In the genomic region with DNA sequence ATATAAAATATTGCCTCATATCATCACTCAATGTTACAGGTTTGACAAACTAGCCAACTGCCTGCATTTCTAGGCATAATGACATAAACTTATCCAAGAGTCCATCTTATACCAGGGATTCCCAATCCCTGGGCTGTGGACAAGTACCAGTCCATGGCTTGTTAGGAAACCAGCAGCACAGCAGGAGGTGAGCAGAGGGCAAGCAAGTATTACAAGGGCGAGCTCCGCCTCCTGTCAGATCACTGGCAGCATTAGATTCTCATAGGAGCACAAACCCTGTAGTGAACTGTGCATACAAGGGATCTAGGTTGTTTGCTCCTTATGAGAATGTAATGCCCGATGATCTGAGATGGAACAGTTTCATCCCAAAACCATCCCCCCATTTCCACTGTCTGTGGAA, we compare ENCODE assay signal across 17 cellular contexts.
"Had no signal": no experiment of that assay in that cellular context is flagged by ENCODE, and none has a peak within 500 bp of the region (broad histone marks: within the 10 kb centered on the region; RNA-seq: fewer than 3 reads in every experiment).

No MANE protein-coding gene starts in this region.

- H3K27me3 Mint-ChIP-seq: memory B cell; natural killer cell treated with Interleukin-12 subunit alpha and Interleukin-12 subunit beta and Interleukin-15 and Interleukin-18, amount 100 ng/mL, for 72 hours had no signal

- H3K27ac ChIP-seq: brain microvascular endothelial cell, gastrocnemius medialis had no signal

- H3K4me3 ChIP-seq: gastrocnemius medialis, transverse colon had no signal

- H3K27ac Mint-ChIP-seq: activated naive CD8-positive, alpha-beta T cell treated with anti-CD3 and anti-CD28 coated beads, Interleukin-2, amount 10 ng/mL, durations not matched to agents 7 days and 5 days; memory B cell; natural killer cell treated with Interleukin-12 subunit alpha and Interleukin-12 subunit beta and Interleukin-15 and Interleukin-18, amount 100 ng/mL, for 72 hours had no signal

- H3K36me3 Mint-ChIP-seq: activated naive CD8-positive, alpha-beta T cell treated with anti-CD3 and anti-CD28 coated beads, Interleukin-2, amount 10 ng/mL, durations not matched to agents 7 days and 5 days; natural killer cell treated with Interleukin-12 subunit alpha and Interleukin-12 subunit beta and Interleukin-15 and Interleukin-18, amount 100 ng/mL, for 72 hours had no signal

- H3K9me3 Mint-ChIP-seq: activated naive CD8-positive, alpha-beta T cell treated with anti-CD3 and anti-CD28 coated beads, Interleukin-2, amount 10 ng/mL, durations not matched to agents 7 days and 5 days; memory B cell; natural killer cell treated with Interleukin-12 subunit alpha and Interleukin-12 subunit beta and Interleukin-15 and Interleukin-18, amount 100 ng/mL, for 72 hours had no signal

- H3K4me3 Mint-ChIP-seq: activated naive CD8-positive, alpha-beta T cell treated with anti-CD3 and anti-CD28 coated beads, Interleukin-2, amount 10 ng/mL, durations not matched to agents 7 days and 5 days; memory B cell; natural killer cell treated with Interleukin-12 subunit alpha and Interleukin-12 subunit beta and Interleukin-15 and Interleukin-18, amount 100 ng/mL, for 72 hours had no signal

- H3K36me3 ChIP-seq: brain microvascular endothelial cell, gastrocnemius medialis, transverse colon had no signal

- H3K27me3 ChIP-seq: brain microvascular endothelial cell, gastrocnemius medialis, transverse colon had no signal

- DNase-seq: activated CD4-positive, alpha-beta T cell treated with anti-CD3 and anti-CD28 coated beads, Interleukin-2, amount 50 U/mL, for 1 hour; activated naive CD4-positive, alpha-beta T cell; activated naive CD8-positive, alpha-beta T cell treated with anti-CD3 and anti-CD28 coated beads, Interleukin-2, amount 10 ng/mL, durations not matched to agents 7 days and 5 days; brain microvascular endothelial cell; dermis blood vessel endothelial cell; gastrocnemius medialis; nucleus accumbens; posterior cingulate gyrus; right cardiac atrium; small intestine; stimulated activated naive CD8-positive, alpha-beta T cell treated with anti-CD3 and anti-CD28 coated beads, Interleukin-15, Interleukin-2, amounts not matched to agents 100 U/mL and 50 U/mL, for 24 hours; transverse colon had no signal

- ATAC-seq: activated CD4-positive, CD25-positive, alpha-beta regulatory T cell treated with anti-CD3 and anti-CD28 coated beads, Interleukin-2, amount 50 U/mL, for 24 hours; gastrocnemius medialis; left lobe of liver; stimulated activated naive CD8-positive, alpha-beta T cell treated with anti-CD3 and anti-CD28 coated beads, Interleukin-15, Interleukin-2, amounts not matched to agents 100 U/mL and 50 U/mL, for 24 hours had no signal

- H3K4me1 Mint-ChIP-seq: activated naive CD8-positive, alpha-beta T cell treated with anti-CD3 and anti-CD28 coated beads, Interleukin-2, amount 10 ng/mL, durations not matched to agents 7 days and 5 days had no signal

- H3K9me3 ChIP-seq: gastrocnemius medialis, transverse colon had no signal

- FAIRE-seq: keratinocyte, small intestine had no signal
